ENCODE assay signal across 2 cellular contexts in the genomic region with DNA sequence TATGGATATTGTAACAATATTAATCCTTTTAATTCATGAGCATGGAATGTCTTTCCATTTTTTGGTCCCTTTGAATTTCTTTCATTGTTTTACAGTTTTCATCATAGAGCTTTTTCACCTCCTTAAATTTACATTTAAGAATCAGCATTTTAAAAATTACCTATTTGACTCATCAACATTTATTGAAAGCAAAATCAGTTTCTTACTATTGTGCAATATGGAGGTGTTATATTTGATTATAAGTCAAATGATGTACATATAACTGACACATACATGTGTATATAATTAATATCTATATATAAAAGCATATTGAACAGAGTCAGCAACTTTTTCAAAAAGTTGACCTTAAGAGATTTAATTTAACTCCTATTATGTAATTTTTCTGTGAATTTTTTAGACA.
A peak's percentile ranks its signal among the peaks of the same experiment; 100 is the strongest.
TF ChIP-seq lines count a peak whose summit lies in the region.

No MANE protein-coding gene starts in this region.

TF ChIP-seq in IMR-90, 13 proteins besides CTCF, POLR2A, EP300 and RAD21:
- TF ChIP-seq RFX5 (IDR thresholded peaks at IDR 0.05; ENCODE audit: low read depth, low read length) (no peak), CEBPB (IDR thresholded peaks at IDR 0.05; ENCODE audit: low read depth, low read length) (peak; percentile 65)

TF ChIP-seq in K562, 482 proteins besides CTCF, POLR2A, EP300 and RAD21:
- peak; percentile 48; the same call in 1 of the 2 replicates for TF ChIP-seq ZNF316 (IDR thresholded peaks at IDR 0.05)
- no peak for TF ChIP-seq LCOR (CRISPR knock-in tag; IDR thresholded peaks at IDR 0.05)
- TF ChIP-seq, protein P1, sequence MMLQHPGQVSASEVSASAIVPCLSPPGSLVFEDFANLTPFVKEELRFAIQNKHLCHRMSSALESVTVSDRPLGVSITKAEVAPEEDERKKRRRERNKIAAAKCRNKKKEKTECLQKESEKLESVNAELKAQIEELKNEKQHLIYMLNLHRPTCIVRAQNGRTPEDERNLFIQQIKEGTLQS (IDR thresholded peaks at IDR 0.05), result no peak
- TF ChIP-seq, protein P1 (CRISPR knock-in tag; conservative IDR thresholded peaks at IDR 0.05), result no peak
- peak; percentile 23; the same call in 1 of the 2 replicates for TF ChIP-seq C11orf30 (IDR thresholded peaks at IDR 0.05; ENCODE audit: low read depth)
- TF ChIP-seq, protein P2, sequence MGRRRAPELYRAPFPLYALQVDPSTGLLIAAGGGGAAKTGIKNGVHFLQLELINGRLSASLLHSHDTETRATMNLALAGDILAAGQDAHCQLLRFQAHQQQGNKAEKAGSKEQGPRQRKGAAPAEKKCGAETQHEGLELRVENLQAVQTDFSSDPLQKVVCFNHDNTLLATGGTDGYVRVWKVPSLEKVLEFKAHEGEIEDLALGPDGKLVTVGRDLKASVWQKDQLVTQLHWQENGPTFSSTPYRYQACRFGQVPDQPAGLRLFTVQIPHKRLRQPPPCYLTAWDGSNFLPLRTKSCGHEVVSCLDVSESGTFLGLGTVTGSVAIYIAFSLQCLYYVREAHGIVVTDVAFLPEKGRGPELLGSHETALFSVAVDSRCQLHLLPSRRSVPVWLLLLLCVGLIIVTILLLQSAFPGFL (CRISPR knock-in tag; IDR thresholded peaks at IDR 0.05), result no peak
- no peak for TF ChIP-seq RAD51 (IDR thresholded peaks at IDR 0.05; ENCODE audit: borderline replicate concordance, low read depth)
- no peak for TF ChIP-seq SLC30A9 (CRISPR knock-in tag; IDR thresholded peaks at IDR 0.05)
- no peak for TF ChIP-seq CEBPG (CRISPR knock-in tag; IDR thresholded peaks at IDR 0.05)
- TF ChIP-seq CEBPG (tag; conservative IDR thresholded peaks at IDR 0.05 in 1 of 2, IDR thresholded peaks at IDR 0.05 in 1 of 2), result peak in 1 of 2 experiments; percentile 84; a peak in 2 of 4 replicates
- TF ChIP-seq RB1 (IDR thresholded peaks at IDR 0.05; ENCODE audit: low read depth), result no peak
- peak; percentile 55 for TF ChIP-seq CEBPB (tag; IDR thresholded peaks at IDR 0.05)
